ENCODE assay signal across 8 cellular contexts in genomic region chr7:51315393-51316261, GRCh38. TPM values are rescaled to one million over a fixed set of nuclear protein-coding genes. Genes with fewer than 3 reads are reported as not detected.
DNase-seq lines count a peak whose midpoint lies in the region; ATAC-seq and TF ChIP-seq lines count a peak whose summit lies in the region.

No MANE protein-coding gene starts in this region.

- intact Hi-C loops in heart left ventricle (cut with DNase I) = loop anchor here in 2 of 10 donors (5.0 kb wide), 3 partner anchors 37 to 63 kb away; no protein-coding TSS in a partner anchor
- intact Hi-C loops in ovary (cut with DNase I) = no loop called here

- H3K27ac ChIP-seq in heart left ventricle (peak overlapping the region; percentile 20 to 87 (median 66)), ovary (peak overlapping the region in 1 of 2 donors; percentile 38)

- no peaks in the 10 kb centered on the region for H3K9me3 ChIP-seq in HAP-1
- no peaks in the 10 kb centered on the region for H3K9me3 ChIP-seq in heart left ventricle
- no peaks in the 10 kb centered on the region for H3K9me3 ChIP-seq in ovary

- ATAC-seq in heart left ventricle (peak; percentile 27 to 63 (median 54)), GM18517 (IDR thresholded peaks at IDR 0.05; ENCODE audit: unreplicated experiment) (no peak)

- TF ChIP-seq CTCF in heart left ventricle (IDR thresholded peaks at IDR 0.05) (no peak), ovary (IDR thresholded peaks at IDR 0.05) (no peak)

- H3K27me3 ChIP-seq in HAP-1 (ENCODE audit: low read depth) (no peaks in the 10 kb centered on the region), heart left ventricle (peaks cover 0 to 43% (median 6%) of the 10 kb centered on the region in 9 donors), ovary (no peaks in the 10 kb centered on the region)

- no peaks in the 10 kb centered on the region for H3K36me3 ChIP-seq in HAP-1 (replicated peaks)
- no peaks in the 10 kb centered on the region for H3K36me3 ChIP-seq in heart left ventricle
- no peaks in the 10 kb centered on the region for H3K36me3 ChIP-seq in ovary

- H3K4me3 ChIP-seq in HAP-1 = peak overlapping the region; percentile 69
- peak overlapping the region; percentile 35 to 92 (median 61) for H3K4me3 ChIP-seq in heart left ventricle
- H3K4me3 ChIP-seq in ovary = peak overlapping the region; percentile 36

- WGBS in heart left ventricle, 4 donors = 3 to 4% (median 3%) methylated on average over 50 to 58 of the region's 58 CpGs
- 5% methylated on average over 58 of the region's 58 CpGs for WGBS in ovary, 3 donors

- TF ChIP-seq POLR2A in heart left ventricle (IDR thresholded peaks at IDR 0.05) (no peak), ovary (IDR thresholded peaks at IDR 0.05) (no peak)

- in situ Hi-C loops in HAP-1 (cut with MboI; ENCODE audit: low sequenced_read_pairs) = no loop called here

- TF ChIP-seq EP300 in ovary (IDR thresholded peaks at IDR 0.05) = no peak

- H3K4me1 ChIP-seq in HAP-1 (peaks cover 18% of the 10 kb centered on the region), heart left ventricle (peaks cover 0 to 29% (median 5%) of the 10 kb centered on the region in 12 donors), ovary (ENCODE audit: insufficient read depth) (no peaks in the 10 kb centered on the region)

- DNase-seq in HAP-1 (ENCODE audit: low spot score in 2 of 2) (peak in 1 of 2 experiments; percentile 43), SW480 (ENCODE audit: low spot score) (peak; percentile 99), heart left ventricle (peak in 1 of 5 donors; percentile 68), ovary (peak in 4 of 5 donors; percentile 26 to 41 (median 30)), NCI-H2029 (lab: John Stamatoyannopoulos, UW) (no peak), NAMALWA (ENCODE audit: low spot score) (no peak)
- no peak for DNase-seq in activated effector memory CD4-positive, alpha-beta T cell treated with Interleukin-2 at 50 U/mL for 16 hours

RNA-seq across cellular contexts. Expression of gene COBL, which starts 1.0 kb away (rescaled TPM):
- total RNA-seq in heart left ventricle (100 to 1,000 TPM in 2 of 9 donors, 10 to 100 TPM in 7; 65.6 to 123 (median 88.7) TPM), ovary (10 to 100 TPM in 1 of 7 donors, 1 to 10 TPM in 6; 1.8 to 33.4 (median 5.1) TPM)
- polyA plus RNA-seq in heart left ventricle (10 to 100 TPM; 25.9 to 57.3 TPM), ovary (1 to 10 TPM in 1 of 2 donors, under 1 TPM in 1; 0.87 to 2.6 TPM)

Comparison
In these comparisons a context has a peak if more than half of its experiments do, and no peak if none do; other contexts are left out.
1. DNase-seq: peak in SW480 (single experiment) and ovary (4 of 5); none in activated effector memory CD4-positive, alpha-beta T cell treated with Interleukin-2 at 50 U/mL for 16 hours (single experiment), NCI-H2029 (single experiment) and NAMALWA (single experiment).
2. Peak in every context shown above with its lines, with median percentiles within 50 percentile points of each other: H3K4me3 ChIP-seq.